ENCODE assay signal across 22 cellular contexts in genomic region chr13:97112451-97113152, GRCh38.
DNase-seq lines count a peak whose midpoint lies in the region; ATAC-seq and TF ChIP-seq lines count a peak whose summit lies in the region.
"Had no signal": no experiment of that assay in that cellular context is flagged by ENCODE, and none has a peak within 500 bp of the region (broad histone marks: within the 10 kb centered on the region; RNA-seq: fewer than 3 reads in every experiment).

No MANE protein-coding gene starts in this region.

- H3K9ac ChIP-seq in neural cell (ENCODE audit: low read length) = peak overlapping the region; percentile 14
- no peak overlapping the region for H3K9ac ChIP-seq in colonic mucosa (ENCODE audit: low read depth in 2 of 2, low read length in 2 of 2)
- H3K9ac ChIP-seq: BLaER1 had no signal

- H3K36me3 ChIP-seq in brain microvascular endothelial cell (replicated peaks) (no peaks in the 10 kb centered on the region), hepatocyte (replicated peaks; ENCODE audit: insufficient read depth, low read depth) (no peaks in the 10 kb centered on the region), neural cell (ENCODE audit: insufficient read depth, low read length) (no peaks in the 10 kb centered on the region), colonic mucosa (no peaks in the 10 kb centered on the region)
- H3K36me3 ChIP-seq: BLaER1, left ventricle myocardium inferior, vagina had no signal

- H3K27me3 ChIP-seq in brain microvascular endothelial cell (replicated peaks) (no peaks in the 10 kb centered on the region), hepatocyte (no peaks in the 10 kb centered on the region), neural cell (ENCODE audit: insufficient read depth, low read depth, low read length) (no peaks in the 10 kb centered on the region), colonic mucosa (no peaks in the 10 kb centered on the region)
- H3K27me3 ChIP-seq: BLaER1, body of pancreas, vagina had no signal

- no peak for TF ChIP-seq RAD21 in neural cell (conservative IDR thresholded peaks at IDR 0.05)

- H3K9me2 ChIP-seq in hepatocyte (replicated peaks; ENCODE audit: insufficient read depth) = no peaks in the 10 kb centered on the region
- no peaks in the 10 kb centered on the region for H3K9me2 ChIP-seq in neural cell (ENCODE audit: insufficient read depth, low read length)

- H3K4me3 ChIP-seq in brain microvascular endothelial cell (ENCODE audit: low read depth, low read length) (no peak overlapping the region), hepatocyte (no peak overlapping the region), neural cell (ENCODE audit: low read length) (no peak overlapping the region), colonic mucosa (no peak overlapping the region)
- H3K4me3 ChIP-seq: BLaER1, body of pancreas, left ventricle myocardium inferior, mucosa of descending colon, vagina had no signal

- no peaks in the 10 kb centered on the region for H3F3A ChIP-seq in neural cell (ENCODE audit: insufficient read depth, low read length, poor library complexity, severe bottlenecking)

- DNase-seq in H4 (ENCODE audit: low spot score) (peak; percentile 18), brain microvascular endothelial cell (peak; percentile 44), hepatocyte (ENCODE audit: low spot score) (no peak), SKM-1 treated with dmso at 0.1 percent for 144 hours (lab: John Stamatoyannopoulos, UW; ENCODE audit: unreplicated experiment) (no peak), left colon (no peak), colonic mucosa (no peak)
- DNase-seq: activated CD4-positive, alpha-beta T cell treated with anti-CD3 and anti-CD28 coated beads for 36 hours; Caco-2; DND-41; left ventricle myocardium inferior; mucosa of descending colon; NCI-H2171; occipital lobe had no signal

- H3K4me2 ChIP-seq in hepatocyte (no peak overlapping the region), neural cell (ENCODE audit: low read length) (no peak overlapping the region)
- H3K4me2 ChIP-seq: BLaER1 had no signal

- H4K20me1 ChIP-seq in hepatocyte (ENCODE audit: insufficient read depth, poor library complexity, severe bottlenecking) (no peaks in the 10 kb centered on the region), neural cell (ENCODE audit: insufficient read depth) (no peaks in the 10 kb centered on the region)
- H4K20me1 ChIP-seq: BLaER1 had no signal

- H3K4me1 ChIP-seq in hepatocyte (ENCODE audit: insufficient read depth) (peaks cover 35% of the 10 kb centered on the region), colonic mucosa (no peaks in the 10 kb centered on the region)

- no peak for TF ChIP-seq EP300 in neural cell (conservative IDR thresholded peaks at IDR 0.05; ENCODE audit: poor library complexity, severe bottlenecking)

- TF ChIP-seq CTCF in brain microvascular endothelial cell (IDR thresholded peaks at IDR 0.05; ENCODE audit: low read depth, low read length, missing control alignments) (no peak), hepatocyte (IDR thresholded peaks at IDR 0.05; ENCODE audit: poor library complexity) (no peak), neural cell (IDR thresholded peaks at IDR 0.05; ENCODE audit: poor library complexity, severe bottlenecking) (no peak), colonic mucosa (IDR thresholded peaks at IDR 0.05) (no peak)

- in situ Hi-C loops in brain microvascular endothelial cell (cut with HindIII; ENCODE audit: low pct_ligation_motif_present, low sequenced_read_pairs) = loop anchor here (10.0 to 25.0 kb wide), 2 partner anchors 102 to 250 kb away; no protein-coding TSS in a partner anchor

- 56% methylated on average over 12 of the region's 12 CpGs for WGBS in hepatocyte (ENCODE audit: low lambda C conversion rate, missing lambda C conversion rate)

- H3K9me3 ChIP-seq in hepatocyte (ENCODE audit: low read depth) (no peaks in the 10 kb centered on the region), neural cell (ENCODE audit: low read length) (no peaks in the 10 kb centered on the region), colonic mucosa (no peaks in the 10 kb centered on the region)
- H3K9me3 ChIP-seq: BLaER1, body of pancreas, Caco-2, left ventricle myocardium inferior, mucosa of descending colon, vagina had no signal

- H3K79me2 ChIP-seq in hepatocyte (no peaks in the 10 kb centered on the region), neural cell (replicated peaks; ENCODE audit: insufficient read depth, low read length) (no peaks in the 10 kb centered on the region)

- H2AFZ ChIP-seq in hepatocyte = no peak overlapping the region
- no peak overlapping the region for H2AFZ ChIP-seq in neural cell (ENCODE audit: low read depth, low read length)

- ATAC-seq in HG02623 (IDR thresholded peaks at IDR 0.05; ENCODE audit: unreplicated experiment) (no peak), left colon (no peak)
- ATAC-seq: activated CD4-positive, alpha-beta T cell treated with anti-CD3 and anti-CD28 coated beads for 36 hours; activated naive CD4-positive, alpha-beta T cell treated with anti-CD3 and anti-CD28 coated beads, Interleukin-2, amount 50 U/mL, for 72 hours; body of pancreas; HCT116; HepG2 had no signal

- H3K27ac ChIP-seq in brain microvascular endothelial cell (no peak overlapping the region), hepatocyte (peak overlapping the region; percentile 24), neural cell (ENCODE audit: low read length) (no peak overlapping the region), colonic mucosa (no peak overlapping the region)
- H3K27ac ChIP-seq: BLaER1, body of pancreas, epithelial cell of prostate, left ventricle myocardium inferior had no signal

- intact Hi-C loops in left colon (cut with DNase I, micrococcal nuclease) (loop anchor here (5.0 kb wide), 3 partner anchors 100 to 250 kb away; partner anchors contain the start of gene MBNL2 (in 1 of the 2)), colonic mucosa (cut with DNase I) (loop anchor here (5.0 kb wide), 3 partner anchors 100 to 245 kb away; no protein-coding TSS in a partner anchor)

TF ChIP-seq in neural cell, 6 proteins besides CTCF, POLR2A, EP300 and RAD21:
- TF ChIP-seq MXI1 (conservative IDR thresholded peaks at IDR 0.05; ENCODE audit: poor library complexity, severe bottlenecking) = no peak

Comparison
In these comparisons a context has a peak if more than half of its experiments do, and no peak if none do; other contexts are left out.
1. DNase-seq: peak in H4 (single experiment) and brain microvascular endothelial cell (single experiment); none in hepatocyte (single experiment), SKM-1 treated with dmso at 0.1 percent for 144 hours (single experiment), left colon (0 of 2) and colonic mucosa (single experiment).